ENCODE assay signal across 12 cellular contexts in genomic region chr9:136655244-136656225, GRCh38. TPM values are rescaled to one million over a fixed set of nuclear protein-coding genes. Genes with fewer than 3 reads are reported as not detected.
DNase-seq lines count a peak whose midpoint lies in the region; ATAC-seq and TF ChIP-seq lines count a peak whose summit lies in the region.
"Had no signal": no experiment of that assay in that cellular context is flagged by ENCODE, and none has a peak within 500 bp of the region (broad histone marks: within the 10 kb centered on the region; RNA-seq: fewer than 3 reads in every experiment).

No MANE protein-coding gene starts in this region.

- TF ChIP-seq EP300 in gastroesophageal sphincter (IDR thresholded peaks at IDR 0.05), result no peak

- H3K27ac ChIP-seq in RWPE2 (ENCODE audit: poor library complexity, severe bottlenecking) (peak overlapping the region; percentile 27), gastroesophageal sphincter (peak overlapping the region in 3 of 4 donors; percentile 65 to 72 (median 70)), psoas muscle (peak overlapping the region; percentile 76), prostate gland (no peak overlapping the region)
- H3K27ac ChIP-seq: C4-2B, cardiac muscle cell had no signal

- no peak for TF ChIP-seq CTCF in RWPE2 (IDR thresholded peaks at IDR 0.05; ENCODE audit: poor library complexity, severe bottlenecking)
- no peak for TF ChIP-seq CTCF in gastroesophageal sphincter (IDR thresholded peaks at IDR 0.05)
- no peak for TF ChIP-seq CTCF in psoas muscle (IDR thresholded peaks at IDR 0.05)
- TF ChIP-seq CTCF in prostate gland (IDR thresholded peaks at IDR 0.05), result no peak

- H3K4me1 ChIP-seq in RWPE2 (ENCODE audit: insufficient read depth, poor library complexity, severe bottlenecking) (peaks cover 8% of the 10 kb centered on the region), gastroesophageal sphincter (peaks cover 0 to 25% (median 0%) of the 10 kb centered on the region in 3 donors), psoas muscle (no peaks in the 10 kb centered on the region), prostate gland (replicated peaks) (no peaks in the 10 kb centered on the region)

- no peaks in the 10 kb centered on the region for H3K27me3 ChIP-seq in RWPE2 (ENCODE audit: insufficient read depth, poor library complexity, severe bottlenecking)
- H3K27me3 ChIP-seq in gastroesophageal sphincter, result peaks cover 58% of the 10 kb centered on the region
- peaks cover 0 to 46% (median 3%) of the 10 kb centered on the region in 3 donors for H3K27me3 ChIP-seq in psoas muscle (ENCODE audit: insufficient read depth in 3 of 3, low read length in 2 of 3)
- peaks cover 3% of the 10 kb centered on the region for H3K27me3 ChIP-seq in prostate gland (replicated peaks; ENCODE audit: insufficient read depth)
- H3K27me3 ChIP-seq: cardiac muscle cell had no signal

- 34 to 62% methylated on average over 5 of the region's 25 CpGs for WGBS in gastroesophageal sphincter (ENCODE audit: low coverage in 1 of 2), 2 donors
- 46 to 51% (median 48%) methylated on average over 20 to 25 of the region's 25 CpGs for WGBS in psoas muscle, 3 donors
- 55% methylated on average over 24 of the region's 25 CpGs for WGBS in prostate gland

- DNase-seq in CMK (ENCODE audit: low read depth) (peak; percentile 82), RWPE2 (ENCODE audit: low spot score) (no peak), psoas muscle (peak; percentile 45 to 79), NCI-H1930 (lab: John Stamatoyannopoulos, UW) (no peak), prostate gland (ENCODE audit: low spot score) (no peak)
- DNase-seq: head of caudate nucleus had no signal

- H3K9me3 ChIP-seq in RWPE2 (ENCODE audit: severe bottlenecking) (no peaks in the 10 kb centered on the region), gastroesophageal sphincter (no peaks in the 10 kb centered on the region), psoas muscle (no peaks in the 10 kb centered on the region), prostate gland (no peaks in the 10 kb centered on the region)

- intact Hi-C loops in psoas muscle (cut with DNase I), result no loop called here
- intact Hi-C loops in prostate gland (cut with DNase I), result no loop called here

- TF ChIP-seq POLR2A in gastroesophageal sphincter (IDR thresholded peaks at IDR 0.05), result no peak
- no peak for TF ChIP-seq POLR2A in prostate gland (IDR thresholded peaks at IDR 0.05)

- H3K36me3 ChIP-seq in RWPE2 (ENCODE audit: low read depth) (no peaks in the 10 kb centered on the region), gastroesophageal sphincter (no peaks in the 10 kb centered on the region), psoas muscle (ENCODE audit: insufficient read depth in 1 of 2, low read depth in 1 of 2) (no peaks in the 10 kb centered on the region), prostate gland (no peaks in the 10 kb centered on the region)
- H3K36me3 ChIP-seq: cardiac muscle cell had no signal

- H3K4me3 ChIP-seq in RWPE2 (ENCODE audit: severe bottlenecking) (no peak overlapping the region), gastroesophageal sphincter (peak overlapping the region in 1 of 2 donors; percentile 32), psoas muscle (peak overlapping the region; percentile 22), prostate gland (no peak overlapping the region)
- H3K4me3 ChIP-seq: cardiac muscle cell had no signal

- ATAC-seq in RWPE2 (ENCODE audit: low read depth), result no peak
- peak; percentile 61 for ATAC-seq in gastroesophageal sphincter
- ATAC-seq in psoas muscle, result peak in 3 of 4 donors; percentile 31 to 58 (median 45)
- no peak for ATAC-seq in HG02588 (IDR thresholded peaks at IDR 0.05; ENCODE audit: unreplicated experiment)
- ATAC-seq in HG02798 (IDR thresholded peaks at IDR 0.05; ENCODE audit: poor library complexity, unreplicated experiment), result no peak

RNA-seq across cellular contexts. Expression of gene EGFL7, which starts 7.2 kb away (rescaled TPM):
- 10 to 100 TPM; 38.8 to 81.0 (median 56.4) TPM for total RNA-seq in gastroesophageal sphincter
- 10 to 100 TPM; 47.0 to 55.3 (median 48.8) TPM for total RNA-seq in psoas muscle
- polyA plus RNA-seq in psoas muscle, result 10 to 100 TPM; 34.7 to 73.4 (median 48.4) TPM
- total RNA-seq in prostate gland, result 100 to 1,000 TPM in 1 of 2 donors, 10 to 100 TPM in 1; 49.3 to 118 TPM

RNA-seq across cellular contexts. Expression of gene AGPAT2, which starts 31.7 kb away (rescaled TPM):
- total RNA-seq in gastroesophageal sphincter, result 10 to 100 TPM; 28.8 to 43.6 (median 38.4) TPM
- total RNA-seq in psoas muscle, result 10 to 100 TPM; 15.5 to 46.3 (median 31.5) TPM
- 10 to 100 TPM; 25.9 to 66.5 (median 46.8) TPM for polyA plus RNA-seq in psoas muscle
- total RNA-seq in prostate gland, result 10 to 100 TPM; 44.9 to 50.0 TPM

RNA-seq across cellular contexts. Expression of gene DIPK1B, which starts 56.8 kb away (rescaled TPM):
- total RNA-seq in gastroesophageal sphincter (10 to 100 TPM in 2 of 4 donors, 1 to 10 TPM in 2; 7.8 to 24.4 (median 11.2) TPM), psoas muscle (1 to 10 TPM; 1.4 to 2.7 (median 2.3) TPM), prostate gland (10 to 100 TPM; 18.9 to 27.8 TPM)
- 1 to 10 TPM; 2.2 to 5.3 (median 3.5) TPM for polyA plus RNA-seq in psoas muscle
- total RNA-seq: natural killer cell treated with Interleukin-12 subunit alpha and Interleukin-12 subunit beta and Interleukin-15 and Interleukin-18, amount 100 ng/mL, for 72 hours had no signal

Comparison
In these comparisons a context has a peak if more than half of its experiments do, and no peak if none do; other contexts are left out.
1. DNase-seq: peak in CMK (single experiment) and psoas muscle (2 of 2); none in RWPE2 (single experiment), NCI-H1930 (0 of 2) and prostate gland (single experiment).
2. ATAC-seq: peak in gastroesophageal sphincter (single experiment) and psoas muscle (3 of 4); none in RWPE2 (single experiment), HG02588 (single experiment) and HG02798 (single experiment).
3. H3K27ac ChIP-seq: peak in RWPE2 (single experiment), gastroesophageal sphincter (3 of 4) and psoas muscle (single experiment); none in prostate gland (0 of 2).